In genomic region chrX:129976441-129976840, GRCh38 we compare ENCODE assay signal across 1 cellular context.
TF ChIP-seq lines count a peak whose summit lies in the region.

No MANE protein-coding gene starts in this region.

TF ChIP-seq in GM12878, 131 proteins besides CTCF, POLR2A, EP300 and RAD21 (continued from another document):
- TF ChIP-seq E2F8 (IDR thresholded peaks at IDR 0.05; ENCODE audit: low read depth, partially characterized antibody): no peak
- no peak for TF ChIP-seq ZBTB33 (IDR thresholded peaks at IDR 0.05)
- no peak for TF ChIP-seq CHD4 (IDR thresholded peaks at IDR 0.05)
- TF ChIP-seq YBX1 (IDR thresholded peaks at IDR 0.05): no peak
- no peak for TF ChIP-seq REST (IDR thresholded peaks at IDR 0.05; ENCODE audit: low read depth, low read length)
- no peak for TF ChIP-seq RFX5 (IDR thresholded peaks at IDR 0.05; ENCODE audit: low read depth, low read length)
- TF ChIP-seq PBX3 (IDR thresholded peaks at IDR 0.05; ENCODE audit: insufficient replicate concordance, low read depth, low read length): no peak
- TF ChIP-seq ATF2 (IDR thresholded peaks at IDR 0.05; ENCODE audit: low read length): no peak
- no peak for TF ChIP-seq NKRF (conservative IDR thresholded peaks at IDR 0.05)
- TF ChIP-seq MTA2 (IDR thresholded peaks at IDR 0.05; ENCODE audit: low read depth): no peak
- no peak for TF ChIP-seq SREBF2 (IDR thresholded peaks at IDR 0.05; ENCODE audit: low read length)
- no peak for TF ChIP-seq ZNF687 (IDR thresholded peaks at IDR 0.05)
- no peak for TF ChIP-seq MYC (IDR thresholded peaks at IDR 0.05; ENCODE audit: insufficient read depth, insufficient read length, insufficient replicate concordance, low read length, severe bottlenecking)
- TF ChIP-seq MEF2A (IDR thresholded peaks at IDR 0.05; ENCODE audit: insufficient read depth, low read depth, low read length): no peak
- TF ChIP-seq BMI1 (IDR thresholded peaks at IDR 0.05; ENCODE audit: borderline replicate concordance): no peak
TF ChIP-seq in GM12878: peak in this region for 0.
